ENCODE assay signal across 8 cellular contexts in the genomic region with DNA sequence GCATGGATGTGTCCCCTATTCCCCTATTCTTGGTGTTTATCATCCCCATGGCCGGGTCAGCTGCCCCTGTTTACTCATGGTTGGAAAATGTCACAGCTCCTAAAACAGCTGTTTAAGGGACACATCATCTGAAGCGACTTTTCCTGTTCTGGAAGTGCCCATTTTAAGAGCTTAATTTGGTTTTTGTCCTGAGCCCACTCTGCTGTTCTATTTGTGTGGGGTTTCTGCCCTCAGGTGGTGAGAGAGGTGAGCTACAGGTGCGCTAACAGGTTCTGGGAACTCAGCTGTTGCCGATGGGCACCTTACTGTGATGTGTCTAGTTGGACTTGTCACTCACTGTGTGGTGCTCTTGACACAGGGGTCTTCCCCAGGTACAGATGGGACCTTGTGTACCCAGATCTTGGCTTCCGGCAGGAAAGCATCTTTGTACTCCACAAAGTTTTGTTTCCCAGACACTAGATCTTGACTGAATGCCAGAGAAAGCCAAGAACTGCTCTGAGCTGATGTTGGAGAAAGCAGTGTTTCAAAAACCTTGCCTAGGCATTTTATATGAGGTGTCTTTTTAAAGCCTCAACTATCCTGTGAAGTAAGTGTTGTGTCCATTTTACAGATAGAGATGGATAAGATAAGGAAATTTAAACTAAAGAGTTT. TPM values are rescaled to one million over a fixed set of nuclear protein-coding genes. Genes with fewer than 3 reads are reported as not detected.
A peak's percentile ranks its signal among the peaks of the same experiment; 100 is the strongest.
DNase-seq lines count a peak whose midpoint lies in the region; TF ChIP-seq lines count a peak whose summit lies in the region.

No MANE protein-coding gene starts in this region.

- TF ChIP-seq CTCF in fibroblast of pulmonary artery (IDR thresholded peaks at IDR 0.05; ENCODE audit: low read length, missing control alignments) = peak; percentile 69
- TF ChIP-seq CTCF in spleen (IDR thresholded peaks at IDR 0.05 in 8 of 11, conservative IDR thresholded peaks at IDR 0.05 in 3 of 11) = peak in 8 of 11 experiments; percentile 37 to 64 (median 50)

- H3K27ac ChIP-seq in spleen = no peak overlapping the region

- H3K4me3 ChIP-seq in fibroblast of pulmonary artery (replicated peaks; ENCODE audit: low read depth, low read length) (no peak overlapping the region), spleen (no peak overlapping the region)

- intact Hi-C loops in spleen (cut with DNase I; ENCODE audit: low total_unique reads) = loop anchor here (10.0 kb wide), 1 partner anchor 157 kb away; no protein-coding TSS in a partner anchor

- H3K4me1 ChIP-seq in spleen = peaks cover 0 to 20% (median 8%) of the 10 kb centered on the region in 6 donors

- WGBS in spleen, 5 donors = 30 to 59% (median 36%) methylated on average over 4 to 5 of the region's 5 CpGs

- H3K36me3 ChIP-seq in spleen = no peaks in the 10 kb centered on the region

- no peak for TF ChIP-seq POLR2A in spleen (IDR thresholded peaks at IDR 0.05)

- H3K9me3 ChIP-seq in spleen = no peaks in the 10 kb centered on the region

- H3K27me3 ChIP-seq in spleen (replicated peaks in 1 of 7) = peaks cover 0 to 61% (median 3%) of the 10 kb centered on the region in 7 donors

- peak; percentile 15 to 36 for DNase-seq in NCI-H2081 (lab: John Stamatoyannopoulos, UW)
- no peak for DNase-seq in NCI-H2081 treated with DMSO at 0.1 percent for 48 hours (lab: John Stamatoyannopoulos, UW)
- DNase-seq in HuH-7 (ENCODE audit: low spot score) = peak; percentile 38
- DNase-seq in SKM-1 (lab: John Stamatoyannopoulos, UW; ENCODE audit: unreplicated experiment) = peak; percentile 17
- DNase-seq in fibroblast of pulmonary artery (ENCODE audit: low read depth) = peak; percentile 58
- DNase-seq in spleen = no peak
- DNase-seq in stimulated activated naive CD4-positive, alpha-beta T cell treated with Interleukin-2 at 50 U/mL for 16 hours (lab: John Stamatoyannopoulos, UW) = no peak
- DNase-seq in NCI-H226 = no peak

RNA-seq across cellular contexts. Expression of gene CD1D, which starts 59.0 kb away (rescaled TPM):
- total RNA-seq in spleen = 10 to 100 TPM; 14.7 to 28.5 (median 23.0) TPM
- 10 to 100 TPM; 26.7 to 62.8 (median 28.3) TPM for polyA plus RNA-seq in spleen

Comparison
In these comparisons a context has a peak if more than half of its experiments do, and no peak if none do; other contexts are left out.
1. DNase-seq: peak in NCI-H2081 (2 of 2), HuH-7 (single experiment), SKM-1 (single experiment) and fibroblast of pulmonary artery (single experiment); none in NCI-H2081 treated with DMSO at 0.1 percent for 48 hours (single experiment), spleen (single experiment), stimulated activated naive CD4-positive, alpha-beta T cell treated with Interleukin-2 at 50 U/mL for 16 hours (single experiment) and NCI-H226 (single experiment).